ENCODE assay signal across 25 cellular contexts in the genomic region with DNA sequence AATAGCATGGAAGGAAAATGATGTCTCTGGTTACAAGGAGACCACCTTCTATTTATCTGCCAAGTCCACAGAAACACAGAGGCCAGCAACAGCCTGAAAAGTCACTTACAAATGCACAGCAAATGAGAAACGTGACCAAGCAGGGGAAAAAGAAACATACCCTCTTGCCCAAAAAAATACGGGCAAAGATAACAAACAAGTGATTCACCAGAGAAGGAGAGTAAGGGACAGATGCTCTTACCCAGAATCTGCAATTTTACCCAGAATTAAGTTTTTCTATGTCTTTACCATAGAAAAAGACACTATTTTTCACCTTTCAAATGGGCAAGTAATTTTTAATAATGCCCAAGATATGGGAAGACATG.
"Had no signal": no experiment of that assay in that cellular context is flagged by ENCODE, and none has a peak within 500 bp of the region (broad histone marks: within the 10 kb centered on the region; RNA-seq: fewer than 3 reads in every experiment).

No MANE protein-coding gene starts in this region.

- H3K9me3 Mint-ChIP-seq: effector memory CD8-positive, alpha-beta T cell; immature natural killer cell; naive thymus-derived CD8-positive, alpha-beta T cell; stimulated activated effector memory CD8-positive, alpha-beta T cell treated with anti-CD3 and anti-CD28 coated beads, Interleukin-12 subunit alpha, Interleukin-12 subunit beta, amount 100 ng/mL, for 72 hours; stimulated activated naive CD8-positive, alpha-beta T cell treated with anti-CD3 and anti-CD28 coated beads, Interleukin-15, Interleukin-2, amounts not matched to agents 100 ng/mL and 50 ng/mL, for 24 hours had no signal

- ATAC-seq: activated CD4-positive, CD25-positive, alpha-beta regulatory T cell treated with anti-CD3 and anti-CD28 coated beads, Interleukin-2, amount 50 U/mL, for 24 hours; effector memory CD8-positive, alpha-beta T cell; left colon; naive thymus-derived CD8-positive, alpha-beta T cell; right lobe of liver; stimulated activated effector memory CD8-positive, alpha-beta T cell treated with anti-CD3 and anti-CD28 coated beads, Interleukin-12 subunit alpha, Interleukin-12 subunit beta, amount 100 ng/mL, for 72 hours had no signal

- H3K36me3 ChIP-seq: right lobe of liver, thoracic aorta had no signal

- H3K4me1 ChIP-seq: right lobe of liver had no signal

- H3K27me3 ChIP-seq: heart left ventricle, right lobe of liver had no signal

- H3K4me3 ChIP-seq: coronary artery, heart left ventricle, right lobe of liver, thoracic aorta had no signal

- H3K27me3 Mint-ChIP-seq: effector memory CD8-positive, alpha-beta T cell; naive thymus-derived CD8-positive, alpha-beta T cell; stimulated activated naive CD8-positive, alpha-beta T cell treated with anti-CD3 and anti-CD28 coated beads, Interleukin-15, Interleukin-2, amounts not matched to agents 100 ng/mL and 50 ng/mL, for 24 hours had no signal

- H3K27ac ChIP-seq: coronary artery, heart left ventricle, right lobe of liver, thoracic aorta, VCaP had no signal

- H3K9me3 ChIP-seq: heart left ventricle, right lobe of liver, thoracic aorta had no signal

- H3K27ac Mint-ChIP-seq: stimulated activated effector memory CD8-positive, alpha-beta T cell treated with anti-CD3 and anti-CD28 coated beads, Interleukin-12 subunit alpha, Interleukin-12 subunit beta, amount 100 ng/mL, for 72 hours; stimulated activated naive CD8-positive, alpha-beta T cell treated with anti-CD3 and anti-CD28 coated beads, Interleukin-15, Interleukin-2, amounts not matched to agents 100 ng/mL and 50 ng/mL, for 24 hours had no signal

- DNase-seq: activated CD4-positive, alpha-beta T cell treated with anti-CD3 and anti-CD28 coated beads for 48 hours; activated CD4-positive, alpha-beta T cell treated with anti-CD3 and anti-CD28 coated beads, Interleukin-2, amount 50 U/mL, for 48 hours; activated CD8-positive, alpha-beta memory T cell treated with anti-CD3 and anti-CD28 coated beads for 24 hours; activated gamma-delta T cell treated with Interleukin-2 at 50 U/mL for 16 hours; activated naive CD4-positive, alpha-beta T cell treated with anti-CD3 and anti-CD28 coated beads, Interleukin-2, amount 50 U/mL, for 16 hours; activated T-cell treated with anti-CD3 and anti-CD28 coated beads, Interleukin-2, amount 50 U/mL, for 1 hour; effector memory CD8-positive, alpha-beta T cell; erythroblast; hypothalamus; immature natural killer cell; kidney; left colon; mesenchymal stem cell; naive thymus-derived CD8-positive, alpha-beta T cell; right lobe of liver; small intestine; stimulated activated CD4-positive, alpha-beta T cell treated with anti-CD3 and anti-CD28 coated beads, Interleukin-4, amount 100 ng/mL, for 24 hours; T-helper 1 cell had no signal

- H3K4me3 Mint-ChIP-seq: effector memory CD8-positive, alpha-beta T cell; immature natural killer cell; naive thymus-derived CD8-positive, alpha-beta T cell; stimulated activated effector memory CD8-positive, alpha-beta T cell treated with anti-CD3 and anti-CD28 coated beads, Interleukin-12 subunit alpha, Interleukin-12 subunit beta, amount 100 ng/mL, for 72 hours; stimulated activated naive CD8-positive, alpha-beta T cell treated with anti-CD3 and anti-CD28 coated beads, Interleukin-15, Interleukin-2, amounts not matched to agents 100 ng/mL and 50 ng/mL, for 24 hours had no signal
